Comparison of ENCODE assay signal across 20 cellular contexts in the genomic region with DNA sequence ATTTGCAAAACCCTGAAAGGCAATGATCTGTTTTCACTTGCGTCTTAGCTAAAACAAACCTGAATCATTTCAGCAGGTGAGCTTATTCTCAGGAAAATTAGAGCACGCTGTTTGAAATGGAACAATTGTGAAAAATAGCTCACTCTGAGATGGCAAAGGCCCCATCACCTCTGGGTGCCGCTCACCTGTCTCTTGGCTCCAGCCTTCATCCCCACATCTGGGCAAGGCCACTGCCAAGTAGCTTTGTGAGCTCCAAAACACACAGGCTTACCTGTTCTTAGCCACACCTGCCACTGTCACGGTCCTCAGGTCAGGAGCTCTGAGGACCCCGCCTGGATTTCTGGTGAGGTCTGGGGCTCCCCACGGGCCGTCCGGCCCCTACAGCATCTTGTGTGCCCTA.
"Had no signal": no experiment of that assay in that cellular context is flagged by ENCODE, and none has a peak within 500 bp of the region (broad histone marks: within the 10 kb centered on the region; RNA-seq: fewer than 3 reads in every experiment).

No MANE protein-coding gene starts in this region.

- H3K4me1 ChIP-seq: heart left ventricle, left lung, neural progenitor cell, psoas muscle, sigmoid colon, stomach, tibial artery had no signal

- H3K4me3 ChIP-seq: dorsolateral prefrontal cortex, heart left ventricle, hepatocyte, left lung, neural progenitor cell, psoas muscle, sigmoid colon, stomach, tibial artery had no signal

- ATAC-seq: heart left ventricle; left cardiac atrium; left lung; naive thymus-derived CD4-positive, alpha-beta T cell; psoas muscle; right cardiac atrium; stimulated activated effector memory CD8-positive, alpha-beta T cell treated with anti-CD3 and anti-CD28 coated beads, Interleukin-12 subunit alpha, Interleukin-12 subunit beta, amount 100 ng/mL, for 72 hours had no signal

- H3K36me3 ChIP-seq: left lung, neural progenitor cell, sigmoid colon had no signal

- H3K27me3 ChIP-seq: neural progenitor cell, sigmoid colon, stomach, tibial artery had no signal

- DNase-seq: dorsolateral prefrontal cortex; effector CD4-positive, alpha-beta T cell; heart left ventricle; left cardiac atrium; mesenchymal stem cell; midbrain; naive thymus-derived CD4-positive, alpha-beta T cell; nucleus accumbens; psoas muscle; right cardiac atrium; sigmoid colon; stimulated activated CD4-positive, alpha-beta T cell treated with anti-CD3 and anti-CD28 coated beads, Interleukin-2, amount 100 ng/mL, for 24 hours; stimulated activated CD4-positive, alpha-beta T cell treated with anti-CD3 and anti-CD28 coated beads, Interleukin-4, amount 100 ng/mL, for 24 hours; stimulated activated naive CD4-positive, alpha-beta T cell treated with Interleukin-2 at 50 U/mL for 16 hours; stomach; tibial artery had no signal

- H3K9me3 ChIP-seq: heart left ventricle, left lung, psoas muscle, sigmoid colon, stomach, tibial artery had no signal

- H3K27ac ChIP-seq: dorsolateral prefrontal cortex, heart left ventricle, hepatocyte, left lung, neural progenitor cell, psoas muscle, sigmoid colon, stomach, tibial artery had no signal
